ENCODE assay signal across 9 cellular contexts in genomic region chr10:96419351-96419750, GRCh38.
"Had no signal": no experiment of that assay in that cellular context is flagged by ENCODE, and none has a peak within 500 bp of the region (broad histone marks: within the 10 kb centered on the region; RNA-seq: fewer than 3 reads in every experiment).

No MANE protein-coding gene starts in this region.

- H3K4me3 ChIP-seq: GM23248, HAP-1 had no signal

- H3K36me3 Mint-ChIP-seq: IgD-negative memory B cell had no signal

- ATAC-seq: HCT116, HepG2 had no signal

- DNase-seq: GM23248, GOT3, H7, HFFc6 had no signal

- H3K27me3 Mint-ChIP-seq: IgD-negative memory B cell had no signal

- H3K36me3 ChIP-seq: HAP-1 had no signal

- H3K9me3 Mint-ChIP-seq: HFFc6, IgD-negative memory B cell had no signal

- H3K4me3 Mint-ChIP-seq: HFFc6, IgD-negative memory B cell had no signal

- H3K9me3 ChIP-seq: HAP-1 had no signal

- H3K4me1 ChIP-seq: HAP-1 had no signal

- H3K27ac Mint-ChIP-seq: HFFc6, IgD-negative memory B cell had no signal

- H3K27ac ChIP-seq: GM23248, HL-60 had no signal
